ENCODE assay signal across 9 cellular contexts in genomic region chr3:25448750-25449684, GRCh38. TPM values are rescaled to one million over a fixed set of nuclear protein-coding genes. Genes with fewer than 3 reads are reported as not detected.
A peak's percentile ranks its signal among the peaks of the same experiment; 100 is the strongest.
DNase-seq lines count a peak whose midpoint lies in the region; ATAC-seq, FAIRE-seq and TF ChIP-seq lines count a peak whose summit lies in the region.
"Had no signal": no experiment of that assay in that cellular context is flagged by ENCODE, and none has a peak within 500 bp of the region (broad histone marks: within the 10 kb centered on the region; RNA-seq: fewer than 3 reads in every experiment).

No MANE protein-coding gene starts in this region.

- H2BK15ac ChIP-seq in IMR-90 (ENCODE audit: low read depth, low read length): no peak overlapping the region

- dilution Hi-C loops in IMR-90 (cut with HindIII; ENCODE audit: low sequenced_read_pairs, unreplicated experiment): no loop called here

- no peak overlapping the region for H2AK5ac ChIP-seq in IMR-90 (ENCODE audit: low read depth, low read length)

- no peak overlapping the region for H2BK20ac ChIP-seq in IMR-90 (ENCODE audit: low read depth, low read length)

- no peak overlapping the region for H3K56ac ChIP-seq in IMR-90 (ENCODE audit: extremely low read depth, insufficient read depth, low read length)

- TF ChIP-seq CTCF in IMR-90 (conservative IDR thresholded peaks at IDR 0.05; ENCODE audit: low read depth, low read length) (no peak), K562 (IDR thresholded peaks at IDR 0.05 in 2 of 3, conservative IDR thresholded peaks at IDR 0.05 in 1 of 3; ENCODE audit: insufficient read depth in 2 of 3, low read depth in 1 of 3, low read length in 3 of 3) (no peak), RWPE1 (conservative IDR thresholded peaks at IDR 0.05; ENCODE audit: low read depth) (no peak), GM20000 (IDR thresholded peaks at IDR 0.05; ENCODE audit: extremely low read depth, missing control alignments) (no peak)

- H2AFZ ChIP-seq in IMR-90 (replicated peaks; ENCODE audit: low read length, poor library complexity) (peak overlapping the region; percentile 72), K562 (ENCODE audit: low read depth, low read length) (no peak overlapping the region)

- no peak overlapping the region for H4K8ac ChIP-seq in IMR-90 (ENCODE audit: low read depth in 2 of 2, low read length in 2 of 2)

- H4K20me1 ChIP-seq in IMR-90 (ENCODE audit: insufficient read depth, low read length) (no peaks in the 10 kb centered on the region), K562 (replicated peaks; ENCODE audit: control insufficient read depth, insufficient read depth, low read length) (no peaks in the 10 kb centered on the region)

- intact Hi-C loops in IMR-90 (cut with micrococcal nuclease) (no loop called here), K562 (cut with micrococcal nuclease) (loop anchor here (10.0 kb wide), 1 partner anchor 446 kb away; no protein-coding TSS in a partner anchor)

- no peak for TF ChIP-seq EP300 in K562 (IDR thresholded peaks at IDR 0.05; ENCODE audit: low read length)

- no peak overlapping the region for H3K27ac ChIP-seq in IMR-90 (ENCODE audit: insufficient read depth, low read length)
- no peak overlapping the region for H3K27ac ChIP-seq in K562 (ENCODE audit: extremely low read depth, low read depth, low read length)
- peak overlapping the region; percentile 38 for H3K27ac ChIP-seq in layer of hippocampus (ENCODE audit: low read depth, low read length)
- no peak overlapping the region for H3K27ac ChIP-seq in substantia nigra (ENCODE audit: low read depth, low read length, poor library complexity, severe bottlenecking)
- no peak overlapping the region for H3K27ac ChIP-seq in RWPE1

- no peaks in the 10 kb centered on the region for H3K79me1 ChIP-seq in IMR-90 (ENCODE audit: low read depth in 1 of 2, low read length in 2 of 2)

- no peak overlapping the region for H2BK5ac ChIP-seq in IMR-90 (ENCODE audit: low read depth, low read length, poor library complexity, severe bottlenecking)

- H3K23ac ChIP-seq in IMR-90 (ENCODE audit: low read depth, low read length): no peak overlapping the region

- in situ Hi-C loops in IMR-90 (cut with MboI; ENCODE audit: low sequenced_read_pairs): no loop called here
- in situ Hi-C loops in K562 (cut with MboI): no loop called here

- H4K5ac ChIP-seq in IMR-90 (ENCODE audit: low read depth, low read length): no peak overlapping the region

- H3K9me1 ChIP-seq in IMR-90 (ENCODE audit: insufficient read depth, low read length) (no peaks in the 10 kb centered on the region), K562 (ENCODE audit: control insufficient read depth, insufficient read depth, low read length) (no peaks in the 10 kb centered on the region)

- H2BK120ac ChIP-seq in IMR-90 (ENCODE audit: low read depth, low read length): no peak overlapping the region

- H3K36me3 ChIP-seq in IMR-90 (ENCODE audit: control insufficient read depth, insufficient read depth, low read length) (no peaks in the 10 kb centered on the region), K562 (ENCODE audit: control insufficient read depth, insufficient read depth, low read length) (no peaks in the 10 kb centered on the region)

- CTCF ChIA-PET in IMR-90 (lab: Yijun Ruan, JAX): interaction anchor here (1.4 kb wide), 1 partner anchor 16 kb away, joined by 3 read pairs; no protein-coding TSS in a partner anchor
- CTCF ChIA-PET in K562 (lab: Yijun Ruan, JAX; ENCODE audit: low intra/inter-chr PET ratio): no interaction called here
- CTCF ChIA-PET in RWPE1 (lab: Yijun Ruan, JAX): interaction anchor here (0.5 to 0.6 kb wide), 2 partner anchors 13 to 43 kb away, joined by 3 read pairs; no protein-coding TSS in a partner anchor

- TF ChIP-seq POLR2A in IMR-90 (IDR thresholded peaks at IDR 0.05; ENCODE audit: low read depth, low read length) (no peak), K562 (conservative IDR thresholded peaks at IDR 0.05) (no peak)

- BruUV-seq in IMR-90 (replicated peaks; lab: Mats Ljungman, UMichigan) (no TSS peak), K562 (replicated peaks; lab: Mats Ljungman, UMichigan) (no TSS peak)

- POLR2A ChIA-PET in IMR-90 (lab: Charles Lee; ENCODE audit: unreplicated experiment) (no interaction called here), K562 (lab: Yijun Ruan, JAX) (no interaction called here), RWPE1 (lab: Yijun Ruan, JAX; ENCODE audit: low non-redundant PET) (no interaction called here)

- no peak overlapping the region for H2AK9ac ChIP-seq in IMR-90 (replicated peaks; ENCODE audit: low read depth, low read length, poor library complexity)

- no peak for FAIRE-seq in K562 (lab: Jason Lieb, UNC)
- FAIRE-seq: H1 had no signal

- H3K4me1 ChIP-seq in IMR-90 (ENCODE audit: control insufficient read depth, insufficient read depth, low read length) (peaks cover 2% of the 10 kb centered on the region; the same call in 1 of the 2 replicates), K562 (replicated peaks in 1 of 2; ENCODE audit: control insufficient read depth in 2 of 2, insufficient read depth in 2 of 2, low read length in 2 of 2) (no peaks in the 10 kb centered on the region)

- H3K9ac ChIP-seq in IMR-90 (ENCODE audit: low read depth, low read length) (no peak overlapping the region), K562 (ENCODE audit: insufficient read depth in 1 of 2, low read depth in 2 of 2, low read length in 2 of 2) (no peak overlapping the region)

- H3K18ac ChIP-seq in IMR-90 (ENCODE audit: low read depth, low read length): no peak overlapping the region

- no peak overlapping the region for H3K4ac ChIP-seq in IMR-90 (ENCODE audit: low read depth, low read length)

- DNase-seq in IMR-90: peak; percentile 43
- DNase-seq in K562 (ENCODE audit: extremely low read depth in 1 of 4, low spot score in 3 of 4): peak in 1 of 4 experiments; percentile 28
- peak in 34 of 49 donors; percentile 7 to 65 (median 34) for DNase-seq in substantia nigra (lab: John Stamatoyannopoulos, UW)
- no peak for DNase-seq in RWPE1 (ENCODE audit: low spot score)
- no peak for DNase-seq in NOMO-1 (lab: John Stamatoyannopoulos, UW; ENCODE audit: unreplicated experiment in 2 of 2)
- DNase-seq in GM20000 (ENCODE audit: low spot score): no peak

- no peak for TF ChIP-seq RAD21 in IMR-90 (IDR thresholded peaks at IDR 0.05; ENCODE audit: low read length)
- TF ChIP-seq RAD21 in K562 (CRISPR knock-in tag; conservative IDR thresholded peaks at IDR 0.05 in 1 of 2, IDR thresholded peaks at IDR 0.05 in 1 of 2): no peak

- no peak overlapping the region for H3K14ac ChIP-seq in IMR-90 (replicated peaks; ENCODE audit: low read depth, low read length)

- ATAC-seq in IMR-90 (ENCODE audit: low read depth) (peak; percentile 84), K562 (peak; percentile 66), HG03460 (IDR thresholded peaks at IDR 0.05; ENCODE audit: unreplicated experiment) (no peak)

- WGBS in IMR-90 (ENCODE audit: extremely low coverage in 2 of 2, insufficient read length in 1 of 2), 2 experiments: 60% methylated on average over 1 of the region's 11 CpGs; no CpG with 5 or more reads in 1 of the 2 experiments
- 1% methylated on average over 11 of the region's 11 CpGs for WGBS in K562 (ENCODE audit: insufficient coverage, low coverage, missing lambda C conversion rate)

- H3K4me3 ChIP-seq in IMR-90 (ENCODE audit: insufficient read depth, low read depth, low read length) (no peak overlapping the region), K562 (no peak overlapping the region)

- H3K4me2 ChIP-seq in IMR-90 (ENCODE audit: low read depth, low read length) (no peak overlapping the region), K562 (ENCODE audit: insufficient read depth, low read length) (no peak overlapping the region)

- H4K91ac ChIP-seq in IMR-90 (ENCODE audit: insufficient read depth, low read depth, low read length): no peak overlapping the region

- H3K79me2 ChIP-seq in K562 (ENCODE audit: control insufficient read depth, insufficient read depth, low read length): no peaks in the 10 kb centered on the region

- H3K9me3 ChIP-seq in IMR-90 (ENCODE audit: control insufficient read depth, insufficient read depth, low read length) (no peaks in the 10 kb centered on the region), K562 (replicated peaks; ENCODE audit: control insufficient read depth, insufficient read depth, low read depth, low read length) (no peaks in the 10 kb centered on the region)

- H3K27me3 ChIP-seq in IMR-90 (ENCODE audit: control insufficient read depth, insufficient read depth, low read length): no peaks in the 10 kb centered on the region
- peaks cover 4 to 14% of the 10 kb centered on the region in 2 experiments; a peak in 3 of 5 replicates for H3K27me3 ChIP-seq in K562 (ENCODE audit: control insufficient read depth in 2 of 2, insufficient read depth in 2 of 2, low read length in 2 of 2)
- H3K27me3 ChIP-seq in layer of hippocampus (ENCODE audit: control insufficient read depth, insufficient read depth, low read length): no peaks in the 10 kb centered on the region

TF ChIP-seq in IMR-90, 13 proteins besides CTCF, POLR2A, EP300 and RAD21 (continues in another document):
- TF ChIP-seq CEBPB (IDR thresholded peaks at IDR 0.05; ENCODE audit: low read depth, low read length): peak; percentile 48; the same call in 1 of the 2 replicates

TF ChIP-seq in K562, 482 proteins besides CTCF, POLR2A, EP300 and RAD21 (continues in another document):
- no peak for TF ChIP-seq ZNF696 (CRISPR knock-in tag; conservative IDR thresholded peaks at IDR 0.05)

RNA-seq across cellular contexts. Expression of gene RARB, which starts 21.0 kb away (rescaled TPM):
- total RNA-seq in IMR-90 (2012; rRNA removed): 1.4 TPM in 2 replicates
- 0.52 and 0.53 TPM in 2 replicates for polyA plus RNA-seq in IMR-90 (2012; rRNA removed)
- 0.14 and 0.45 TPM in 2 replicates for polyA plus RNA-seq in IMR-90 (2012; cell fraction: cytosol; rRNA removed)
- polyA plus RNA-seq in IMR-90 (2012; cell fraction: nucleus; rRNA removed; ENCODE audit: low replicate concordance): 0.10 and 0.48 TPM in 2 replicates
- total RNA-seq in K562 (2011; cell fraction: chromatin; rRNA removed; ENCODE audit: low replicate concordance): 0.39 and 1.2 TPM in 2 replicates
- 0.13 and 0.67 TPM in 2 replicates for total RNA-seq in K562 (2011; cell fraction: nucleolus; rRNA removed)
- 0.22 and 0.23 TPM in 2 replicates for total RNA-seq in K562 (2011; cell fraction: nucleoplasm; rRNA removed)
- total RNA-seq in K562 (2014; rRNA removed): 0.12 and 0.18 TPM in 2 replicates
- 0.26 and 0.29 TPM in 2 replicates for total RNA-seq in K562 (2014; rRNA removed; fragmentation: Illumina TruSeq; extraction: Trizol)
- total RNA-seq in K562 (2015; rRNA removed; fragmentation: Illumina TruSeq; extraction: Trizol): 0.40 and 0.72 TPM in 2 replicates
- 0.16 and 0.29 TPM in 2 replicates for total RNA-seq in K562 (2021)
- 1.3 TPM in 1 of 2 replicates, not detected in the other for polyA plus RNA-seq in K562 (2011; rRNA removed)
- 0.03 and 1.2 TPM in 2 replicates for polyA plus RNA-seq in K562 (2011; cell fraction: cytosol; rRNA removed)
- 1.5 TPM in 1 of 2 replicates, not detected in the other for polyA plus RNA-seq in K562 (2011; cell fraction: nucleus; rRNA removed)
- 0.33 and 0.69 TPM in 2 replicates for polyA plus RNA-seq in K562 (2012)
- polyA plus RNA-seq in K562 (2014; fragmentation: Illumina TruSeq; extraction: Trizol): 0.25 and 0.28 TPM in 2 replicates
- under 1 TPM; 0.25 to 0.27 TPM for polyA plus RNA-seq in K562 (2014; fragmentation: Nextera tagmentation; extraction: Ambion mirVana)
- polyA plus RNA-seq in K562 (2014; rRNA removed): 0.15 and 0.18 TPM in 2 replicates
- 2.7 TPM in 1 of 2 replicates, not detected in the other for polyA minus RNA-seq in K562 (2011; rRNA and poly(A)+ RNA removed)
- 0.95 TPM in 1 of 2 replicates, not detected in the other for polyA minus RNA-seq in K562 (2011; cell fraction: cytosol; rRNA and poly(A)+ RNA removed)
- 3.0 TPM in 1 of 2 replicates, not detected in the other for polyA minus RNA-seq in K562 (2011; cell fraction: nucleus; rRNA and poly(A)+ RNA removed)

Comparison
In these comparisons a context has a peak if more than half of its experiments do, and no peak if none do; other contexts are left out.
1. DNase-seq: peak in IMR-90 (single experiment) and substantia nigra (34 of 49); none in RWPE1 (single experiment), NOMO-1 (0 of 2) and GM20000 (single experiment).